19 cellular contexts compared by ENCODE assay signal in genomic region chr13:54486421-54487166, GRCh38.
"Had no signal": no experiment of that assay in that cellular context is flagged by ENCODE, and none has a peak within 500 bp of the region (broad histone marks: within the 10 kb centered on the region; RNA-seq: fewer than 3 reads in every experiment).

No MANE protein-coding gene starts in this region.

- H3K4me3 ChIP-seq: colonic mucosa, heart left ventricle, lung, prostate gland, right lobe of liver, spleen, testis, tibial nerve had no signal

- DNase-seq: colonic mucosa; dermis blood vessel endothelial cell; heart left ventricle; hippocampal formation; left colon; left ventricle myocardium superior; naive thymus-derived CD4-positive, alpha-beta T cell; nephron progenitor cell; right lobe of liver; spleen; stimulated activated CD4-positive, alpha-beta T cell treated with anti-CD3 and anti-CD28 coated beads, Interleukin-15, amount 100 ng/mL, for 24 hours; stimulated activated CD4-positive, alpha-beta T cell treated with anti-CD3 and anti-CD28 coated beads, Interleukin-1b, Interleukin-23, amount 100 ng/mL, for 48 hours; stimulated activated CD4-positive, alpha-beta T cell treated with anti-CD3 and anti-CD28 coated beads, Interleukin-4, amount 100 ng/mL, for 24 hours; stimulated activated naive CD8-positive, alpha-beta T cell treated with anti-CD3 and anti-CD28 coated beads, Interleukin-15, amount 100 ng/mL, for 72 hours; testis had no signal

- FAIRE-seq: frontal cortex had no signal
